ENCODE assay signal across 8 cellular contexts in the genomic region with DNA sequence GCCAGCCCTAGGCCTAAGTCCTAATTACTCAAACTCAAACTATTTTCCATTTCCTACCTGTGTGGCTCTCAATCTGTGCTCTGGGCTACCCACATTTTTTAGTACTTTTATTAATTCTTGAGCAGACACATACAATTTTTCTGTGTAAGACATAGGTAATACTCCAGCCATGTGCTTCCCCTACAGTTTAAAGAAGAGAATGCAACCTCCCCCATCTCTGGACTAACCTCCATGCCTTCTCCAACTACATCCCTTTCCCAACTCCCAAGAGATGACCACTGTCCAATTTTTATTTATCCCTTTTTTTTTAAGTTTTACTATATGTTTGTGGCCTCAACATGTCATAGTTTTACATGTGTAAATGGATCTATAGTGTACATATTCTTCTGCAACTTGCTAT. TPM values are rescaled to one million over a fixed set of nuclear protein-coding genes. Genes with fewer than 3 reads are reported as not detected.
DNase-seq lines count a peak whose midpoint lies in the region; ATAC-seq and TF ChIP-seq lines count a peak whose summit lies in the region.

No MANE protein-coding gene starts in this region.

- TF ChIP-seq EP300 in tibial nerve (IDR thresholded peaks at IDR 0.05) = no peak

- H3K9me3 ChIP-seq in Peyer's patch (no peaks in the 10 kb centered on the region), tibial nerve (no peaks in the 10 kb centered on the region)

- H3K27me3 Mint-ChIP-seq in activated naive CD4-positive, alpha-beta T cell treated with anti-CD3 and anti-CD28 coated beads, Interleukin-2, amount 50 U/mL, for 24 hours = no peaks in the 10 kb centered on the region
- no peaks in the 10 kb centered on the region for H3K27me3 Mint-ChIP-seq in activated naive CD4-positive, alpha-beta T cell treated with anti-CD3 and anti-CD28 coated beads, Interleukin-2, amount 10 ng/mL, durations not matched to agents 7 days and 5 days

- peak overlapping the region; percentile 33 for H3K27ac Mint-ChIP-seq in activated naive CD4-positive, alpha-beta T cell treated with anti-CD3 and anti-CD28 coated beads, Interleukin-2, amount 50 U/mL, for 24 hours
- H3K27ac Mint-ChIP-seq in activated naive CD4-positive, alpha-beta T cell treated with anti-CD3 and anti-CD28 coated beads, Interleukin-2, amount 10 ng/mL, durations not matched to agents 7 days and 5 days = no peak overlapping the region

- H3K4me1 ChIP-seq in Peyer's patch (peaks cover 0 to 18% (median 0%) of the 10 kb centered on the region in 4 donors), tibial nerve (peaks cover 0 to 25% (median 5%) of the 10 kb centered on the region in 4 donors)

- H3K4me1 Mint-ChIP-seq in activated naive CD4-positive, alpha-beta T cell treated with anti-CD3 and anti-CD28 coated beads, Interleukin-2, amount 50 U/mL, for 24 hours = peaks cover 40% of the 10 kb centered on the region
- H3K4me1 Mint-ChIP-seq in activated naive CD4-positive, alpha-beta T cell treated with anti-CD3 and anti-CD28 coated beads, Interleukin-2, amount 10 ng/mL, durations not matched to agents 7 days and 5 days = peaks cover 43% of the 10 kb centered on the region

- CTCF ChIA-PET in activated naive CD4-positive, alpha-beta T cell treated with anti-CD3 and anti-CD28 coated beads, Interleukin-2, amount 10 ng/mL, durations not matched to agents 7 days and 5 days (lab: Charles Lee) = no interaction called here

- H3K4me3 ChIP-seq in Peyer's patch = no peak overlapping the region
- H3K4me3 ChIP-seq in tibial nerve = no peak overlapping the region

- H3K36me3 Mint-ChIP-seq in activated naive CD4-positive, alpha-beta T cell treated with anti-CD3 and anti-CD28 coated beads, Interleukin-2, amount 50 U/mL, for 24 hours = peaks cover 18% of the 10 kb centered on the region
- H3K36me3 Mint-ChIP-seq in activated naive CD4-positive, alpha-beta T cell treated with anti-CD3 and anti-CD28 coated beads, Interleukin-2, amount 10 ng/mL, durations not matched to agents 7 days and 5 days = peaks cover 49% of the 10 kb centered on the region

- no peaks in the 10 kb centered on the region for H3K9me3 Mint-ChIP-seq in activated naive CD4-positive, alpha-beta T cell treated with anti-CD3 and anti-CD28 coated beads, Interleukin-2, amount 50 U/mL, for 24 hours
- H3K9me3 Mint-ChIP-seq in activated naive CD4-positive, alpha-beta T cell treated with anti-CD3 and anti-CD28 coated beads, Interleukin-2, amount 10 ng/mL, durations not matched to agents 7 days and 5 days = no peaks in the 10 kb centered on the region

- no peak for TF ChIP-seq POLR2A in Peyer's patch (IDR thresholded peaks at IDR 0.05)
- TF ChIP-seq POLR2A in tibial nerve (IDR thresholded peaks at IDR 0.05) = no peak

- ATAC-seq in esophagus mucosa = peak; percentile 42

- TF ChIP-seq CTCF in Peyer's patch (IDR thresholded peaks at IDR 0.05) = peak in 5 of 6 experiments; percentile 27 to 51 (median 39)
- TF ChIP-seq CTCF in tibial nerve (IDR thresholded peaks at IDR 0.05) = peak in 3 of 5 experiments; percentile 12 to 18 (median 15)

- H3K27ac ChIP-seq in Peyer's patch (no peak overlapping the region), tibial nerve (no peak overlapping the region)

- H3K4me3 Mint-ChIP-seq in activated naive CD4-positive, alpha-beta T cell treated with anti-CD3 and anti-CD28 coated beads, Interleukin-2, amount 50 U/mL, for 24 hours = no peak overlapping the region
- no peak overlapping the region for H3K4me3 Mint-ChIP-seq in activated naive CD4-positive, alpha-beta T cell treated with anti-CD3 and anti-CD28 coated beads, Interleukin-2, amount 10 ng/mL, durations not matched to agents 7 days and 5 days

- no peak for DNase-seq in activated naive CD4-positive, alpha-beta T cell treated with anti-CD3 and anti-CD28 coated beads, Interleukin-2, amount 10 ng/mL, durations not matched to agents 7 days and 5 days
- no peak for DNase-seq in Peyer's patch
- DNase-seq in tibial nerve (ENCODE audit: low spot score in 2 of 2) = no peak
- DNase-seq in NK-92 (lab: John Stamatoyannopoulos, UW; ENCODE audit: unreplicated experiment) = no peak
- DNase-seq in ureter (ENCODE audit: low spot score) = no peak
- DNase-seq in SKM-1 (lab: John Stamatoyannopoulos, UW; ENCODE audit: unreplicated experiment) = no peak

- H3K36me3 ChIP-seq in Peyer's patch (peaks cover 0 to 23% (median 0%) of the 10 kb centered on the region in 3 donors), tibial nerve (peaks cover 0 to 29% (median 0%) of the 10 kb centered on the region in 3 donors)

- no peaks in the 10 kb centered on the region for H3K27me3 ChIP-seq in Peyer's patch
- no peaks in the 10 kb centered on the region for H3K27me3 ChIP-seq in tibial nerve

RNA-seq across cellular contexts. Expression of a gene that starts 5.8 kb away (rescaled TPM):
- total RNA-seq in Peyer's patch (10 to 100 TPM; 46.1 to 74.3 (median 57.6) TPM), esophagus mucosa (29.9 TPM), tibial nerve (10 to 100 TPM; 46.5 to 67.8 (median 56.2) TPM), ureter (75.3 TPM)

RNA-seq across cellular contexts. Expression of a gene that starts 43.9 kb away (rescaled TPM):
- total RNA-seq in Peyer's patch (not detected), esophagus mucosa (not detected), tibial nerve (not detected), ureter (not detected)

RNA-seq across cellular contexts. Expression of a gene that starts 52.8 kb away (rescaled TPM):
- total RNA-seq in Peyer's patch = 10 to 100 TPM; 11.5 to 16.1 (median 11.8) TPM
- total RNA-seq in esophagus mucosa = 14.6 TPM
- total RNA-seq in tibial nerve = 10 to 100 TPM in 3 of 4 donors, 1 to 10 TPM in 1; 8.3 to 13.2 (median 10.6) TPM
- 17.0 TPM for total RNA-seq in ureter
